8 cellular contexts compared by ENCODE assay signal in genomic region chr12:51047655-51048540, GRCh38. TPM values are rescaled to one million over a fixed set of nuclear protein-coding genes. Genes with fewer than 3 reads are reported as not detected.
DNase-seq lines count a peak whose midpoint lies in the region; ATAC-seq and TF ChIP-seq lines count a peak whose summit lies in the region.

Gene LETMD1 (plus strand): TSS chr12:51048327. CDS start chr12:51048357, 30 bp downstream.

- H3K27ac Mint-ChIP-seq in T-helper 17 cell = peak within 1 kb of the TSS; percentile 95

- H3K36me3 ChIP-seq in prostate gland = no peaks in the 10 kb centered on the region
- no peaks in the 10 kb centered on the region for H3K36me3 ChIP-seq in urinary bladder (ENCODE audit: insufficient read depth)

- TF ChIP-seq POLR2A in prostate gland (IDR thresholded peaks at IDR 0.05) = peak; percentile 55

- intact Hi-C loops in left ventricle myocardium superior (cut with micrococcal nuclease) (no loop called here), prostate gland (cut with DNase I) (loop anchor here (5.0 to 10.0 kb wide), 2 partner anchors 34 to 167 kb away; partner anchors contain the start of genes CSRNP2 and POU6F1)

- H3K4me3 Mint-ChIP-seq in T-helper 17 cell = peak within 1 kb of the TSS; percentile 99

- no peaks in the 10 kb centered on the region for H3K9me3 ChIP-seq in T-helper 17 cell (ENCODE audit: control insufficient read depth, low read length, poor library complexity, severe bottlenecking)
- no peaks in the 10 kb centered on the region for H3K9me3 ChIP-seq in prostate gland

- H3K27me3 Mint-ChIP-seq in T-helper 17 cell = no peaks in the 10 kb centered on the region

- H3K36me3 Mint-ChIP-seq in T-helper 17 cell (ENCODE audit: low read depth) = peaks cover 4% of the 10 kb centered on the region

- ATAC-seq in GM18498 (IDR thresholded peaks at IDR 0.05; ENCODE audit: unreplicated experiment) = peak; percentile 97
- ATAC-seq in HG02938 (IDR thresholded peaks at IDR 0.05; ENCODE audit: unreplicated experiment) = peak; percentile 96
- ATAC-seq in T-helper 17 cell = peak; percentile 96
- ATAC-seq in left ventricle myocardium superior = peak; percentile 99

- H3K4me1 ChIP-seq in prostate gland (replicated peaks) = peaks cover 7% of the 10 kb centered on the region
- H3K4me1 ChIP-seq in urinary bladder (ENCODE audit: insufficient read depth) = no peaks in the 10 kb centered on the region

- DNase-seq in NCI-H1694 treated with DMSO at 0.1 percent for 48 hours (lab: John Stamatoyannopoulos, UW) (peak; percentile 97), T-helper 17 cell (peak; percentile 74 to 84 (median 82)), amygdala (lab: John Stamatoyannopoulos, UW) (peak; percentile 84 to 99 (median 96)), left ventricle myocardium superior (peak; percentile 92), prostate gland (ENCODE audit: low spot score) (peak; percentile 96)

- H3K27me3 ChIP-seq in prostate gland (replicated peaks; ENCODE audit: insufficient read depth) = no peaks in the 10 kb centered on the region

- H3K4me1 Mint-ChIP-seq in T-helper 17 cell = peaks cover 23% of the 10 kb centered on the region

- peak; percentile 69 to 90 (median 90) for TF ChIP-seq CTCF in prostate gland (IDR thresholded peaks at IDR 0.05)

- H3K4me3 ChIP-seq in prostate gland = peak within 1 kb of the TSS; percentile 66 to 76
- peak within 1 kb of the TSS; percentile 63 for H3K4me3 ChIP-seq in urinary bladder (ENCODE audit: low read depth, low read length)

- 4% methylated on average over 50 of the region's 51 CpGs for WGBS in prostate gland
- 3% methylated on average over 51 of the region's 51 CpGs for WGBS in urinary bladder

- H3K27ac ChIP-seq in prostate gland (peak within 1 kb of the TSS; percentile 85 to 89), urinary bladder (ENCODE audit: low read depth) (peak within 1 kb of the TSS; percentile 95)

RNA-seq across cellular contexts. Expression of gene LETMD1, which starts in this region (rescaled TPM):
- total RNA-seq in T-helper 17 cell = 10 to 100 TPM; 56.2 to 56.6 TPM
- total RNA-seq in left ventricle myocardium superior = 19.3 TPM
- total RNA-seq in prostate gland = 10 to 100 TPM; 63.3 to 63.6 TPM
- 61.4 TPM for total RNA-seq in urinary bladder
- 63.3 TPM for polyA plus RNA-seq in urinary bladder

Comparison
In these comparisons a context has a peak if more than half of its experiments do, and no peak if none do; other contexts are left out.
1. Peak in every context shown above with its lines: DNase-seq, ATAC-seq, H3K4me3 ChIP-seq and H3K27ac ChIP-seq.